Comparison of ENCODE assay signal across 8 cellular contexts in genomic region chr9:137590123-137590468, GRCh38.
DNase-seq lines count a peak whose midpoint lies in the region; ATAC-seq and TF ChIP-seq lines count a peak whose summit lies in the region.

No MANE protein-coding gene starts in this region.

- H3K4me1 ChIP-seq in neutrophil (ENCODE audit: control insufficient read depth in 1 of 2, insufficient read depth in 1 of 2, low read depth in 1 of 2, low read length in 1 of 2): peaks cover 28 to 33% of the 10 kb centered on the region in 2 experiments

- H3K9me3 ChIP-seq in neutrophil: no peaks in the 10 kb centered on the region

- H3K27ac ChIP-seq in neutrophil: no peak overlapping the region

- DNase-seq in choroid plexus epithelial cell (ENCODE audit: low read depth) (no peak), NCI-H1417 treated with DMSO at 0.1 percent for 48 hours (lab: John Stamatoyannopoulos, UW) (no peak), COLO829 (ENCODE audit: low spot score) (no peak), hypothalamus (lab: John Stamatoyannopoulos, UW) (no peak)

- no peaks in the 10 kb centered on the region for H3K36me3 ChIP-seq in neutrophil

- ATAC-seq in HG03159 (IDR thresholded peaks at IDR 0.05; ENCODE audit: unreplicated experiment) (peak; percentile 20), HG02884 (IDR thresholded peaks at IDR 0.05; ENCODE audit: unreplicated experiment) (no peak)

- peak overlapping the region; percentile 72 for H3K4me3 ChIP-seq in GM08714 (ENCODE audit: low read length)
- H3K4me3 ChIP-seq in choroid plexus epithelial cell (ENCODE audit: low read depth, low read length): peak overlapping the region; percentile 71
- H3K4me3 ChIP-seq in neutrophil (ENCODE audit: low read depth in 1 of 2, low read length in 1 of 2): peak overlapping the region; percentile 53 to 55

- H3K27me3 ChIP-seq in neutrophil: peaks cover 4% of the 10 kb centered on the region

- TF ChIP-seq CTCF in choroid plexus epithelial cell (conservative IDR thresholded peaks at IDR 0.05; ENCODE audit: low read depth, low read length): no peak
- no peak for TF ChIP-seq CTCF in neutrophil (IDR thresholded peaks at IDR 0.05)
